16 cellular contexts compared by ENCODE assay signal in the genomic region with DNA sequence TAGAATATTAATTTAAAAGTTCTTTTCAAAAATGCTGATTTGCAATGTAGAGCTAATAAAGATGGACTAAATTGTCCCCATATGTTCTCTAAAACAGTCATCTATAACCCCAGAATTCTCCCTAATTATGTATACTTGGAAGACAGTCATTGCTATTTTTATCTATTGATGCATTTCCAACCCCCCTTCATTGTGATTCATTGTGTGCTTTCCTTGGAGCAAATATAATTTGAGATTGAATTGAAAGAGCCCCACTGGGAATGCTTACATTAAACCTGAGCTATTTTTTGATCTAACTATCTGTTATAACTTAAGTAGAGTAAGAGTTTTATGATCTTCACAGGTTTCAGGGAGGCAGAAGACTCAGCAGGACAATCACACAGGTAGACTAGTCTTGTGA.
"Had no signal": no experiment of that assay in that cellular context is flagged by ENCODE, and none has a peak within 500 bp of the region (broad histone marks: within the 10 kb centered on the region; RNA-seq: fewer than 3 reads in every experiment).

No MANE protein-coding gene starts in this region.

- H3K36me3 ChIP-seq: brain microvascular endothelial cell, left lung, pancreas, thoracic aorta, upper lobe of right lung had no signal

- H3K27me3 Mint-ChIP-seq: activated CD4-positive, alpha-beta T cell treated with anti-CD3 and anti-CD28 coated beads, Interleukin-2, amount 10 ng/mL, durations not matched to agents 7 days and 5 days; activated naive CD8-positive, alpha-beta T cell treated with anti-CD3 and anti-CD28 coated beads for 36 hours; naive thymus-derived CD4-positive, alpha-beta T cell had no signal

- H3K36me3 Mint-ChIP-seq: activated naive CD8-positive, alpha-beta T cell treated with anti-CD3 and anti-CD28 coated beads for 36 hours; naive thymus-derived CD4-positive, alpha-beta T cell had no signal

- H3K9me3 ChIP-seq: left lung, pancreas, thoracic aorta, upper lobe of right lung had no signal

- H3K9me3 Mint-ChIP-seq: activated CD4-positive, alpha-beta T cell treated with anti-CD3 and anti-CD28 coated beads, Interleukin-2, amount 10 ng/mL, durations not matched to agents 7 days and 5 days had no signal

- H3K4me3 Mint-ChIP-seq: activated CD4-positive, alpha-beta T cell treated with anti-CD3 and anti-CD28 coated beads, Interleukin-2, amount 10 ng/mL, durations not matched to agents 7 days and 5 days; activated naive CD8-positive, alpha-beta T cell treated with anti-CD3 and anti-CD28 coated beads for 36 hours; naive thymus-derived CD4-positive, alpha-beta T cell had no signal

- DNase-seq: activated CD4-positive, alpha-beta T cell treated with anti-CD3 and anti-CD28 coated beads, Interleukin-2, amount 10 ng/mL, durations not matched to agents 7 days and 5 days; activated naive CD8-positive, alpha-beta T cell treated with anti-CD3 and anti-CD28 coated beads for 36 hours; amygdala; brain microvascular endothelial cell; glutamatergic neuron; hypothalamus; kidney; left lung; mammary epithelial cell; naive thymus-derived CD4-positive, alpha-beta T cell; pancreas; stimulated activated CD4-positive, alpha-beta T cell treated with anti-CD3 and anti-CD28 coated beads, Interleukin-12 subunit alpha, Interleukin-12 subunit beta, amount 100 ng/mL, for 4 hours; stimulated activated CD4-positive, alpha-beta T cell treated with anti-CD3 and anti-CD28 coated beads, Interleukin-2, amount 100 ng/mL, for 24 hours; upper lobe of right lung had no signal

- H3K27ac ChIP-seq: brain microvascular endothelial cell, epithelial cell of prostate, left lung, pancreas, thoracic aorta, upper lobe of right lung had no signal

- H3K4me1 Mint-ChIP-seq: activated CD4-positive, alpha-beta T cell treated with anti-CD3 and anti-CD28 coated beads, Interleukin-2, amount 10 ng/mL, durations not matched to agents 7 days and 5 days; activated naive CD8-positive, alpha-beta T cell treated with anti-CD3 and anti-CD28 coated beads for 36 hours; naive thymus-derived CD4-positive, alpha-beta T cell had no signal

- H3K4me3 ChIP-seq: left lung, pancreas, thoracic aorta, upper lobe of right lung had no signal

- ATAC-seq: left lung; naive thymus-derived CD4-positive, alpha-beta T cell; pancreas; upper lobe of right lung had no signal

- H3K27ac Mint-ChIP-seq: activated CD4-positive, alpha-beta T cell treated with anti-CD3 and anti-CD28 coated beads, Interleukin-2, amount 10 ng/mL, durations not matched to agents 7 days and 5 days; activated naive CD8-positive, alpha-beta T cell treated with anti-CD3 and anti-CD28 coated beads for 36 hours; naive thymus-derived CD4-positive, alpha-beta T cell had no signal
